7 cellular contexts compared by ENCODE assay signal in genomic region chr2:70767699-70768584, GRCh38. TPM values are rescaled to one million over a fixed set of nuclear protein-coding genes. Genes with fewer than 3 reads are reported as not detected.
DNase-seq lines count a peak whose midpoint lies in the region; ATAC-seq and TF ChIP-seq lines count a peak whose summit lies in the region.

TSS of gene ADD2 (minus strand) at chr2:70768200. CDS start at chr2:70706408, 61,792 bp downstream.

- H3K27me3 Mint-ChIP-seq in nephron progenitor cell (ENCODE audit: low read depth, poor library complexity), result peaks cover 28% of the 10 kb centered on the region

- H3K4me3 ChIP-seq in esophagus muscularis mucosa (peak within 1 kb of the TSS; percentile 47 to 56 (median 51)), thoracic aorta (peak within 1 kb of the TSS; percentile 71)

- TF ChIP-seq CTCF in GM13977 (IDR thresholded peaks at IDR 0.05; ENCODE audit: extremely low read depth, insufficient read depth, missing control alignments) (peak; percentile 36), esophagus muscularis mucosa (IDR thresholded peaks at IDR 0.05) (peak in 1 of 3 experiments; percentile 20), nephron progenitor cell (IDR thresholded peaks at IDR 0.05) (no peak), thoracic aorta (IDR thresholded peaks at IDR 0.05) (no peak)

- H3K4me3 Mint-ChIP-seq in nephron progenitor cell, result peak within 1 kb of the TSS; percentile 91

- peaks cover 28% of the 10 kb centered on the region for H3K4me1 Mint-ChIP-seq in nephron progenitor cell

- in situ Hi-C loops in GM13977 (cut with MboI; ENCODE audit: low pct_unique_long_range_greater_than_20kb, low sequenced_read_pairs, unreplicated experiment), result no loop called here

- TF ChIP-seq EP300 in esophagus muscularis mucosa (IDR thresholded peaks at IDR 0.05), result no peak

- no peaks in the 10 kb centered on the region for H3K9me3 Mint-ChIP-seq in nephron progenitor cell

- H3K4me1 ChIP-seq in esophagus muscularis mucosa (peaks cover 14 to 22% (median 17%) of the 10 kb centered on the region in 4 donors), thoracic aorta (ENCODE audit: control insufficient read depth in 1 of 2, low read depth in 2 of 2) (peaks cover 15 to 16% of the 10 kb centered on the region in 2 donors)

- intact Hi-C loops in esophagus muscularis mucosa (cut with DNase I), result no loop called here

- H3K36me3 ChIP-seq in esophagus muscularis mucosa, result no peaks in the 10 kb centered on the region
- no peaks in the 10 kb centered on the region for H3K36me3 ChIP-seq in thoracic aorta

- no peak within 1 kb of the TSS for H3K27ac Mint-ChIP-seq in nephron progenitor cell

- H3K27ac ChIP-seq in esophagus muscularis mucosa (replicated peaks in 1 of 4) (peak within 1 kb of the TSS in 2 of 4 donors; percentile 11 to 43), thoracic aorta (no peak within 1 kb of the TSS)

- ATAC-seq in thoracic aorta (ENCODE audit: insufficient number of reproducible peaks, low FRiP score, low read depth), result no peak
- ATAC-seq in HG03139 (IDR thresholded peaks at IDR 0.05; ENCODE audit: unreplicated experiment), result no peak

- peak; percentile 75 for DNase-seq in GM13977 (ENCODE audit: low spot score)
- DNase-seq in NCI-H2171 treated with DMSO at 0.1 percent for 48 hours (lab: John Stamatoyannopoulos, UW), result peak; percentile 62
- DNase-seq in activated CD8-positive, alpha-beta memory T cell treated with anti-CD3 and anti-CD28 coated beads, Interleukin-2, amount 50 U/mL, for 4 hours, result peak; percentile 46
- no peak for DNase-seq in esophagus muscularis mucosa (ENCODE audit: extremely low spot score)
- peak; percentile 75 for DNase-seq in nephron progenitor cell
- no peak for DNase-seq in thoracic aorta (ENCODE audit: low spot score)

- no peak for TF ChIP-seq POLR2A in esophagus muscularis mucosa (IDR thresholded peaks at IDR 0.05; ENCODE audit: low read depth)

- H3K9me3 ChIP-seq in esophagus muscularis mucosa, result no peaks in the 10 kb centered on the region
- H3K9me3 ChIP-seq in thoracic aorta, result no peaks in the 10 kb centered on the region

- H3K36me3 Mint-ChIP-seq in nephron progenitor cell (ENCODE audit: low read depth), result no peaks in the 10 kb centered on the region

- WGBS in esophagus muscularis mucosa, result under 1% methylated on average over 20 of the region's 74 CpGs

- peaks cover 0 to 76% (median 16%) of the 10 kb centered on the region in 4 donors for H3K27me3 ChIP-seq in esophagus muscularis mucosa
- H3K27me3 ChIP-seq in thoracic aorta (replicated peaks; ENCODE audit: insufficient read depth), result peaks cover 10% of the 10 kb centered on the region

RNA-seq across cellular contexts. Expression of gene ADD2, which starts in this region (rescaled TPM):
- total RNA-seq in esophagus muscularis mucosa, result 1 to 10 TPM; 2.5 to 8.6 (median 5.0) TPM
- total RNA-seq in thoracic aorta, result 1 to 10 TPM in 1 of 2 donors, under 1 TPM in 1; 0.41 to 1.6 TPM

Comparison
In these comparisons a context has a peak if more than half of its experiments do, and no peak if none do; other contexts are left out.
1. DNase-seq: peak in GM13977 (single experiment), NCI-H2171 treated with DMSO at 0.1 percent for 48 hours (single experiment), activated CD8-positive, alpha-beta memory T cell treated with anti-CD3 and anti-CD28 coated beads, Interleukin-2, amount 50 U/mL, for 4 hours (single experiment) and nephron progenitor cell (single experiment); none in esophagus muscularis mucosa (single experiment) and thoracic aorta (single experiment).